Comparison of ENCODE assay signal across 1 cellular context in genomic region chr12:45987339-45987726, GRCh38.
A peak's percentile ranks its signal among the peaks of the same experiment; 100 is the strongest.
TF ChIP-seq lines count a peak whose summit lies in the region.

No MANE protein-coding gene starts in this region.

TF ChIP-seq in HepG2, 621 proteins besides CTCF, POLR2A, EP300 and RAD21:
- TF ChIP-seq U2AF2 (IDR thresholded peaks at IDR 0.05; ENCODE audit: low read depth, low read length) (no peak), PHF5A (CRISPR knock-in tag; IDR thresholded peaks at IDR 0.05; ENCODE audit: low read depth, unreplicated experiment) (no peak), ZNF724P (CRISPR knock-in tag; IDR thresholded peaks at IDR 0.05; ENCODE audit: borderline replicate concordance) (no peak), ZNF691 (CRISPR knock-in tag; IDR thresholded peaks at IDR 0.05; ENCODE audit: borderline replicate concordance, low read depth) (no peak), TBX2 (CRISPR knock-in tag; IDR thresholded peaks at IDR 0.05; ENCODE audit: borderline replicate concordance) (no peak), ZNF292 (CRISPR knock-in tag; IDR thresholded peaks at IDR 0.05; ENCODE audit: borderline replicate concordance, low read depth) (no peak), CEBPB (IDR thresholded peaks at IDR 0.05; ENCODE audit: borderline replicate concordance, low read depth, low read length) (peak; percentile 60; the same call in 1 of the 2 replicates), ZHX2 (IDR thresholded peaks at IDR 0.05; ENCODE audit: low read depth) (no peak), ZHX2 (CRISPR knock-in tag; IDR thresholded peaks at IDR 0.05; ENCODE audit: borderline replicate concordance) (no peak), ZNF296 (CRISPR knock-in tag; conservative IDR thresholded peaks at IDR 0.05) (no peak)
